8 cellular contexts compared by ENCODE assay signal in genomic region chr15:40942337-40942854, GRCh38. TPM values are rescaled to one million over a fixed set of nuclear protein-coding genes. Genes with fewer than 3 reads are reported as not detected.
A peak's percentile ranks its signal among the peaks of the same experiment; 100 is the strongest.
DNase-seq lines count a peak whose midpoint lies in the region; ATAC-seq and TF ChIP-seq lines count a peak whose summit lies in the region.

No MANE protein-coding gene starts in this region.

- no peaks in the 10 kb centered on the region for H3K79me1 ChIP-seq in neuronal stem cell (ENCODE audit: low read depth, low read length)

- peaks cover 19% of the 10 kb centered on the region for H3K4me1 ChIP-seq in Panc1 (ENCODE audit: control insufficient read depth, insufficient read depth, low read length)
- H3K4me1 ChIP-seq in neuronal stem cell (ENCODE audit: control insufficient read depth in 2 of 2, insufficient read depth in 1 of 2, low read depth in 1 of 2, low read length in 2 of 2), result peaks cover 9 to 10% of the 10 kb centered on the region in 2 donors

- WGBS in neuronal stem cell (ENCODE audit: extremely low coverage in 2 of 2, insufficient read length in 2 of 2, insufficient replicate concordance in 1 of 2), 2 donors, result no CpG with 5 or more reads among the region's 15 CpGs

- H3K9ac ChIP-seq in neuronal stem cell (ENCODE audit: low read depth, low read length, poor library complexity), result peak overlapping the region; percentile 84

- peak overlapping the region; percentile 50 to 51 for H3K4me3 ChIP-seq in Panc1 (ENCODE audit: low read depth in 2 of 2, low read length in 2 of 2)
- peak overlapping the region; percentile 0 to 63 for H3K4me3 ChIP-seq in neuronal stem cell (ENCODE audit: low read length in 2 of 2)

- BruUV-seq in Panc1 (replicated peaks; lab: Mats Ljungman, UMichigan), result no TSS peak

- no peak overlapping the region for H2BK5ac ChIP-seq in neuronal stem cell (ENCODE audit: low read length)

- H2BK120ac ChIP-seq in neuronal stem cell (ENCODE audit: low read depth, low read length), result no peak overlapping the region

- H3K18ac ChIP-seq in neuronal stem cell (ENCODE audit: low read length), result peak overlapping the region; percentile 91

- POLR2A ChIA-PET in Panc1 (lab: Charles Lee), result no interaction called here

- CTCF ChIA-PET in Panc1 (lab: Charles Lee), result interaction anchor here (0.7 to 1.6 kb wide), 5 partner anchors 12 to 39 kb away, joined by 3 to 8 read pairs (median 3); no protein-coding TSS in a partner anchor

- TF ChIP-seq CTCF in Panc1 (IDR thresholded peaks at IDR 0.05), result no peak

- H3K36me3 ChIP-seq in Panc1 (ENCODE audit: control insufficient read depth, insufficient read depth, low read length) (no peaks in the 10 kb centered on the region), neuronal stem cell (replicated peaks in 1 of 2; ENCODE audit: control insufficient read depth in 2 of 2, insufficient read depth in 2 of 2, low read length in 2 of 2) (no peaks in the 10 kb centered on the region)

- H2AFZ ChIP-seq in neuronal stem cell (ENCODE audit: low read length), result peak overlapping the region; percentile 99

- ATAC-seq in Panc1 (no peak), GM21717 (IDR thresholded peaks at IDR 0.05; ENCODE audit: unreplicated experiment) (no peak)

- H3K14ac ChIP-seq in neuronal stem cell (ENCODE audit: low read length), result no peak overlapping the region

- no peak overlapping the region for H2BK15ac ChIP-seq in neuronal stem cell (ENCODE audit: low read length)

- H3K27ac ChIP-seq in Panc1 (ENCODE audit: low read length) (peak overlapping the region; percentile 79), epithelial cell of prostate (peak overlapping the region; percentile 42), neuronal stem cell (replicated peaks; ENCODE audit: low read length) (no peak overlapping the region)

- peak overlapping the region; percentile 12 for H2AK5ac ChIP-seq in neuronal stem cell (ENCODE audit: low read depth, low read length)

- H3K27me3 ChIP-seq in Panc1 (ENCODE audit: control insufficient read depth, insufficient read depth, low read length) (no peaks in the 10 kb centered on the region), neuronal stem cell (ENCODE audit: control insufficient read depth in 3 of 3, insufficient read depth in 3 of 3, low read depth in 1 of 3, low read length in 3 of 3) (peaks cover 0 to 4% (median 0%) of the 10 kb centered on the region in 3 experiments)

- intact Hi-C loops in Panc1 (cut with micrococcal nuclease; ENCODE audit: unreplicated experiment), result loop anchor here (10.0 kb wide), 1 partner anchor 242 kb away; no protein-coding TSS in a partner anchor

- peak overlapping the region; percentile 67 for H3K4me2 ChIP-seq in neuronal stem cell (ENCODE audit: insufficient read depth, low read length, poor library complexity, severe bottlenecking)

- no peak overlapping the region for H4K91ac ChIP-seq in neuronal stem cell (ENCODE audit: low read depth, low read length, poor library complexity)

- no peak overlapping the region for H4K8ac ChIP-seq in neuronal stem cell (ENCODE audit: low read depth, low read length)

- DNase-seq in NCI-H1417 (lab: John Stamatoyannopoulos, UW) (peak in 2 of 3 experiments; percentile 48 to 53), NCI-H1417 treated with DMSO at 0.1 percent for 48 hours (lab: John Stamatoyannopoulos, UW) (no peak), Panc1 (ENCODE audit: low read depth, low spot score) (no peak), epithelial cell of prostate (ENCODE audit: low read depth, low spot score) (no peak), neuronal stem cell (ENCODE audit: low spot score) (no peak), germinal center (ENCODE audit: low spot score) (no peak), dedifferentiated amniotic fluid mesenchymal stem cell (ENCODE audit: extremely low spot score) (no peak)

- H3K4ac ChIP-seq in neuronal stem cell (ENCODE audit: low read length), result no peak overlapping the region

- in situ Hi-C loops in Panc1 (cut with HindIII; ENCODE audit: low pct_unique_long_range_greater_than_20kb, low sequenced_read_pairs), result no loop called here

- no peak overlapping the region for H3K23ac ChIP-seq in neuronal stem cell (ENCODE audit: low read depth, low read length, poor library complexity)

- H3K9me3 ChIP-seq in Panc1 (ENCODE audit: control insufficient read depth, insufficient read depth, low read depth, low read length) (no peaks in the 10 kb centered on the region), neuronal stem cell (replicated peaks in 1 of 2; ENCODE audit: control insufficient read depth in 2 of 2, insufficient read depth in 1 of 2, low read depth in 1 of 2, low read length in 2 of 2) (no peaks in the 10 kb centered on the region)

- H2BK12ac ChIP-seq in neuronal stem cell (ENCODE audit: low read length), result no peak overlapping the region

RNA-seq across cellular contexts. Expression of gene CHAC1, which starts 10.9 kb away (rescaled TPM):
- total RNA-seq in Panc1 (2021; ENCODE audit: unreplicated experiment), result 15.5 TPM
- polyA plus RNA-seq in Panc1 (2012; ENCODE audit: insufficient read length), result 55.8 TPM
- polyA plus RNA-seq in neuronal stem cell (2013, experiment 1 of 2), result 3.9 TPM
- polyA plus RNA-seq in neuronal stem cell (2013, experiment 2 of 2), result 3.7 TPM

RNA-seq across cellular contexts. Expression of gene DLL4, which starts 13.3 kb away (rescaled TPM):
- total RNA-seq in Panc1 (2021; ENCODE audit: unreplicated experiment), result 0.31 TPM
- polyA plus RNA-seq in Panc1 (2012; ENCODE audit: insufficient read length), result 0.29 TPM
- polyA plus RNA-seq in neuronal stem cell (2013, experiment 1 of 2), result 0.20 TPM
- 0.21 TPM for polyA plus RNA-seq in neuronal stem cell (2013, experiment 2 of 2)

RNA-seq across cellular contexts. Expression of gene VPS18, which starts 48.1 kb away (rescaled TPM):
- 46.7 TPM for total RNA-seq in Panc1 (2021; ENCODE audit: unreplicated experiment)
- polyA plus RNA-seq in Panc1 (2012; ENCODE audit: insufficient read length), result 43.1 TPM
- polyA plus RNA-seq in neuronal stem cell (2013, experiment 1 of 2), result 6.1 TPM
- polyA plus RNA-seq in neuronal stem cell (2013, experiment 2 of 2), result 6.0 TPM

Comparison
In these comparisons a context has a peak if more than half of its experiments do, and no peak if none do; other contexts are left out.
1. DNase-seq: peak in NCI-H1417 (2 of 3); none in NCI-H1417 treated with DMSO at 0.1 percent for 48 hours (single experiment), Panc1 (single experiment), epithelial cell of prostate (single experiment), neuronal stem cell (single experiment), germinal center (single experiment) and dedifferentiated amniotic fluid mesenchymal stem cell (single experiment).